8 cellular contexts compared by ENCODE assay signal in the genomic region with DNA sequence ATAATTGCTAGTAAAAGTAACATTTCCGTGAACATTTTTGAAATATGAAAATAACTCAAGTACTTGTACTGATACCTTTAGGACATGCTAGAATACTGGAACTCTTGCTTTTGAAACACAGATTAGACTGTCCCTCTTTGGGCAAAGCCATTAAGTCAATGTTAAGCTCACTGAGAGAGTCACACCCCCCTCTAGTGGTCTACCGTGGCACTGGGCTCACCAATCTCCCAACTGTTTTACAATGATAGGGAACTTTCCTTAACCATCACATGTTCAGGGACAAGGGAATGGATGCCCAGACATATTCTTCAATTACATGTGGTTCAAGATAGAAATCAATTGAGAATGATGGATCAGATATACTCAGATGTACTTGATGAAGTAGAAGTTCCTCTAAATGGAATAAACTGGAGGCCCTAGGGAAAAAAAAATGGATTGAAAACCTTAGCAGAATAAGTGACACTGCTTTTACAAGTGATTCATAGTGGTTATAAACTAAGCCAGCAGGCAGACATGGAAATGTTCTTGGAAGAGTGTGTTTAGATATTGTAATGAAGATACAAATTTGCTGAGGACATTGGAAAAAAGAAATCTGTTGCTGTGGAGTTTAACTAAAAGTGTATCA.
DNase-seq lines count a peak whose midpoint lies in the region; FAIRE-seq and TF ChIP-seq lines count a peak whose summit lies in the region.

No MANE protein-coding gene starts in this region.

- peak; percentile 90 for TF ChIP-seq CTCF in AG09309 (IDR thresholded peaks at IDR 0.05; ENCODE audit: control insufficient read depth, insufficient read depth, low read depth, low read length, missing control alignments)
- TF ChIP-seq CTCF in GM20000 (IDR thresholded peaks at IDR 0.05; ENCODE audit: extremely low read depth, missing control alignments): peak; percentile 88

- DNase-seq in AG09309 (ENCODE audit: low read depth) (peak; percentile 34), GM20000 (ENCODE audit: low spot score) (peak; percentile 73), NCI-H82 (lab: John Stamatoyannopoulos, UW) (peak; percentile 80), middle frontal gyrus (ENCODE audit: extremely low spot score, low spot score) (peak; percentile 11), DMS79 treated with DMSO at 0.1 percent for 48 hours (lab: John Stamatoyannopoulos, UW) (no peak)
- peak; percentile 20 to 24 for DNase-seq in activated CD8-positive, alpha-beta memory T cell treated with anti-CD3 and anti-CD28 coated beads for 4 hours (ENCODE audit: low read depth in 2 of 2)
- DNase-seq in stimulated activated CD8-positive, alpha-beta memory T cell treated with anti-CD3 and anti-CD28 coated beads, Interleukin-4, amount 100 ng/mL, for 4 hours (ENCODE audit: low read depth in 2 of 2, low spot score in 1 of 2): peak; percentile 2 to 15

- no peak overlapping the region for H3K4me3 ChIP-seq in AG09309 (ENCODE audit: control insufficient read depth, low read depth, low read length)

- FAIRE-seq in endometrium (lab: Jason Lieb, UNC): peak; percentile 70
